ENCODE assay signal across 19 cellular contexts in the genomic region with DNA sequence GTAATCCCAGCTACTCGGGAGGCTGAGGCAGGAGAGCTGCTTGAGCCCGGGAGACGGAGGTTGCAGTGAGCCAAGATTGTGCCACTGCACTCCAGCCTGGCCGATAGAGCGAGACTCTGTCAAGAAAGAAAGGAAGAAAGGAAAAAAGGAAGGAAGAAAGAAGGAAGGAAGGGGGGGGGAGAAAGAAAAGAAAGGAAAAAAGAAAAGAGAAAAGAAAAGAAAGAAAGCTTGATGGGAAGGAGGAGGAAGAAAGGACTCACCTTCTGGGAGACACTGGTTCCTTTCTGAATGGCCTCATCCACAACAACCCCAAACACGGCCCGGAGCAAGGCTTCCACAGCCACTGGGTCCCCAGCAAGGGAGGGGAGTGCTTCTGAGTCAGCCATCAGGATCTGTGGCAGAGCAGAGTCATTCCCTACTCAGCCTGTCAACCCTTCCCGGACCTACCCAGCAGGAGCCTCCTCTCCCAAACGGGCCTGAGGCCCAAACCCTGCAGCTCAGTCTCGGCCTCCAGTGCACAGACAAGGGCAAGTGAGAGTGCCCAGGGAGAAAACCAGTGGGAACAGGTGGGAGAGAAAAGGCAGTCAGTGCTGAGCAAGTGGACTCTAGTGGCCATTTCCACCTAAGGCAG. TPM values are rescaled to one million over a fixed set of nuclear protein-coding genes. Genes with fewer than 3 reads are reported as not detected.
A peak's percentile ranks its signal among the peaks of the same experiment; 100 is the strongest.
DNase-seq lines count a peak whose midpoint lies in the region; ATAC-seq and TF ChIP-seq lines count a peak whose summit lies in the region.
"Had no signal": no experiment of that assay in that cellular context is flagged by ENCODE, and none has a peak within 500 bp of the region (broad histone marks: within the 10 kb centered on the region; RNA-seq: fewer than 3 reads in every experiment).

No MANE protein-coding gene starts in this region.

- H3K27ac ChIP-seq in GM23248 (peak overlapping the region; percentile 61), esophagus muscularis mucosa (replicated peaks in 1 of 4) (peak overlapping the region; percentile 39 to 69 (median 62))
- H3K27ac ChIP-seq: upper lobe of left lung had no signal

- peak; percentile 35; the same call in 2 of the 3 replicates for ATAC-seq in SK-N-SH treated with all-trans-retinoic acid at 6 μM for 48 hours
- ATAC-seq: activated naive CD4-positive, alpha-beta T cell treated with anti-CD3 and anti-CD28 coated beads, Interleukin-2, amount 50 U/mL, for 72 hours; effector memory CD8-positive, alpha-beta T cell had no signal

- no peak overlapping the region for H3K4me3 Mint-ChIP-seq in osteocyte (ENCODE audit: unreplicated experiment)
- H3K4me3 Mint-ChIP-seq in Calu3 (ENCODE audit: low read depth, unreplicated experiment) = no peak overlapping the region
- H3K4me3 Mint-ChIP-seq: CD4-positive, CD25-positive, alpha-beta regulatory T cell; effector memory CD8-positive, alpha-beta T cell had no signal

- peaks cover 21% of the 10 kb centered on the region for H3K36me3 Mint-ChIP-seq in osteocyte (ENCODE audit: unreplicated experiment)
- no peaks in the 10 kb centered on the region for H3K36me3 Mint-ChIP-seq in Calu3 (ENCODE audit: insufficient read depth, unreplicated experiment)
- H3K36me3 Mint-ChIP-seq: activated naive CD4-positive, alpha-beta T cell treated with anti-CD3 and anti-CD28 coated beads, Interleukin-2, amount 50 U/mL, for 72 hours had no signal

- H3K27ac Mint-ChIP-seq in osteocyte (ENCODE audit: unreplicated experiment) (peak overlapping the region; percentile 18), Calu3 (ENCODE audit: unreplicated experiment) (no peak overlapping the region)
- H3K27ac Mint-ChIP-seq: activated naive CD4-positive, alpha-beta T cell treated with anti-CD3 and anti-CD28 coated beads, Interleukin-2, amount 50 U/mL, for 72 hours; CD4-positive, CD25-positive, alpha-beta regulatory T cell had no signal

- peak overlapping the region; percentile 15; the same call in 1 of the 2 replicates for H3K9ac ChIP-seq in GM23248

- H3K4me1 Mint-ChIP-seq in osteocyte (ENCODE audit: unreplicated experiment) (peaks cover 20% of the 10 kb centered on the region), Calu3 (ENCODE audit: low read depth, unreplicated experiment) (peaks cover 8% of the 10 kb centered on the region)

- intact Hi-C loops in esophagus muscularis mucosa (cut with DNase I) (no loop called here), Calu3 (cut with micrococcal nuclease; ENCODE audit: unreplicated experiment) (no loop called here)

- H3K4me3 ChIP-seq in GM23248 (peak overlapping the region; percentile 24; the same call in 1 of the 2 replicates), esophagus muscularis mucosa (no peak overlapping the region)
- H3K4me3 ChIP-seq: breast epithelium, prostate gland, upper lobe of left lung had no signal

- H3K4me1 ChIP-seq in GM23248 (ENCODE audit: insufficient read depth) (peaks cover 42% of the 10 kb centered on the region), esophagus muscularis mucosa (peaks cover 0 to 29% (median 22%) of the 10 kb centered on the region in 4 donors)

- WGBS in GM23248 (ENCODE audit: low coverage in 1 of 2, low lambda C conversion rate in 2 of 2, missing lambda C conversion rate in 2 of 2), 2 experiments = 66 to 73% methylated on average over 10 of the region's 10 CpGs
- WGBS in esophagus muscularis mucosa = 88% methylated on average over 9 of the region's 10 CpGs

- peaks cover 33% of the 10 kb centered on the region for H3F3A ChIP-seq in GM23248 (ENCODE audit: insufficient read depth)

- H4K20me1 ChIP-seq in GM23248 (ENCODE audit: insufficient read depth) = no peaks in the 10 kb centered on the region

- DNase-seq in GM23248 = peak; percentile 81
- DNase-seq in esophagus muscularis mucosa (ENCODE audit: extremely low spot score) = no peak
- DNase-seq in osteocyte (ENCODE audit: extremely low spot score, unreplicated experiment) = no peak
- DNase-seq in occipital lobe (lab: John Stamatoyannopoulos, UW) = no peak
- no peak for DNase-seq in Calu3
- no peak for DNase-seq in amygdala (lab: John Stamatoyannopoulos, UW)
- no peak for DNase-seq in NCI-H774 (lab: John Stamatoyannopoulos, UW)
- DNase-seq: activated CD4-positive, alpha-beta T cell treated with anti-CD3 and anti-CD28 coated beads for 4 hours; CD4-positive, CD25-positive, alpha-beta regulatory T cell; effector memory CD8-positive, alpha-beta T cell; stimulated activated naive CD4-positive, alpha-beta T cell treated with Interleukin-2 at 50 U/mL for 16 hours; upper lobe of left lung had no signal

- in situ Hi-C loops in GM23248 (cut with MboI) = no loop called here

- H2AFZ ChIP-seq in GM23248 = peak overlapping the region; percentile 61

- H3K36me3 ChIP-seq in GM23248 (ENCODE audit: low read depth) (no peaks in the 10 kb centered on the region), esophagus muscularis mucosa (peaks cover 0 to 31% (median 26%) of the 10 kb centered on the region in 4 donors)
- H3K36me3 ChIP-seq: breast epithelium, prostate gland had no signal

- no peaks in the 10 kb centered on the region for H3K27me3 ChIP-seq in GM23248 (replicated peaks; ENCODE audit: insufficient read depth)
- no peaks in the 10 kb centered on the region for H3K27me3 ChIP-seq in esophagus muscularis mucosa
- H3K27me3 ChIP-seq: breast epithelium, upper lobe of left lung had no signal

- H3K9me3 ChIP-seq in GM23248 (ENCODE audit: low read depth) = no peaks in the 10 kb centered on the region
- no peaks in the 10 kb centered on the region for H3K9me3 ChIP-seq in esophagus muscularis mucosa
- H3K9me3 ChIP-seq: breast epithelium, prostate gland, upper lobe of left lung had no signal

- TF ChIP-seq POLR2A in esophagus muscularis mucosa (IDR thresholded peaks at IDR 0.05; ENCODE audit: low read depth) = no peak

- TF ChIP-seq EP300 in esophagus muscularis mucosa (IDR thresholded peaks at IDR 0.05) = no peak

- CTCF ChIA-PET in Calu3 (lab: Charles Lee) = interaction anchor here (0.6 kb wide), 1 partner anchor 101 kb away, joined by 3 read pairs; no protein-coding TSS in a partner anchor

- H3K9me2 ChIP-seq in GM23248 (ENCODE audit: insufficient read depth) = no peaks in the 10 kb centered on the region

- no peaks in the 10 kb centered on the region for H3K9me3 Mint-ChIP-seq in osteocyte (ENCODE audit: unreplicated experiment)
- H3K9me3 Mint-ChIP-seq in Calu3 (ENCODE audit: low read depth, unreplicated experiment) = no peaks in the 10 kb centered on the region
- H3K9me3 Mint-ChIP-seq: activated naive CD4-positive, alpha-beta T cell treated with anti-CD3 and anti-CD28 coated beads, Interleukin-2, amount 50 U/mL, for 72 hours; CD4-positive, CD25-positive, alpha-beta regulatory T cell; effector memory CD8-positive, alpha-beta T cell had no signal

- H3K27me3 Mint-ChIP-seq in osteocyte (ENCODE audit: unreplicated experiment) (no peaks in the 10 kb centered on the region), Calu3 (ENCODE audit: unreplicated experiment) (no peaks in the 10 kb centered on the region)
- H3K27me3 Mint-ChIP-seq: CD4-positive, CD25-positive, alpha-beta regulatory T cell; effector memory CD8-positive, alpha-beta T cell had no signal

- H3K4me2 ChIP-seq in GM23248 (ENCODE audit: unreplicated experiment) = peak overlapping the region; percentile 2

- BruUV-seq in Calu3 (replicated peaks; lab: Mats Ljungman, UMichigan) = no TSS peak

- TF ChIP-seq CTCF in esophagus muscularis mucosa (IDR thresholded peaks at IDR 0.05) = no peak
- no peak for TF ChIP-seq CTCF in osteocyte (IDR thresholded peaks at IDR 0.05)
- TF ChIP-seq CTCF in Calu3 (IDR thresholded peaks at IDR 0.05; ENCODE audit: unreplicated experiment) = no peak

- peaks cover 12% of the 10 kb centered on the region for H3K79me2 ChIP-seq in GM23248 (ENCODE audit: insufficient read depth)

TF ChIP-seq in SK-N-SH treated with all-trans-retinoic acid at 6 μM for 48 hours, 23 proteins besides CTCF, POLR2A, EP300 and RAD21:
- TF ChIP-seq ISL1 (CRISPR knock-in tag; IDR thresholded peaks at IDR 0.05) = no peak
- TF ChIP-seq OSR1 (CRISPR knock-in tag; IDR thresholded peaks at IDR 0.05) = no peak
- TF ChIP-seq ZNF565 (CRISPR knock-in tag; conservative IDR thresholded peaks at IDR 0.05; ENCODE audit: low read depth) = no peak

RNA-seq across cellular contexts. Expression of a gene that starts 7.3 kb away (rescaled TPM):
- 5.1 and 6.5 TPM in 2 replicates for total RNA-seq in GM23248 (2014; rRNA removed; shearing (Covaris generic))
- polyA plus RNA-seq in GM23248 (2016; fragmentation: Nextera tagmentation; extraction: Ambion mirVana) = 2.8 and 3.9 TPM in 2 replicates
- total RNA-seq in esophagus muscularis mucosa (10 to 100 TPM; 12.4 to 19.6 (median 15.3) TPM), osteocyte (39.6 and 55.4 TPM in 2 replicates), occipital lobe (19.7 TPM), Calu3 (2022) (30.3 and 32.7 TPM in 2 replicates)

RNA-seq across cellular contexts. Expression of a gene that starts 7.5 kb away (rescaled TPM):
- 13.4 and 14.2 TPM in 2 replicates for total RNA-seq in GM23248 (2014; rRNA removed; shearing (Covaris generic))
- 6.1 and 8.6 TPM in 2 replicates for polyA plus RNA-seq in GM23248 (2016; fragmentation: Nextera tagmentation; extraction: Ambion mirVana)
- total RNA-seq in esophagus muscularis mucosa (10 to 100 TPM; 10.8 to 27.8 (median 15.0) TPM), osteocyte (45.0 and 47.0 TPM in 2 replicates), occipital lobe (26.0 TPM), Calu3 (2022) (12.2 and 24.0 TPM in 2 replicates)

RNA-seq across cellular contexts. Expression of a gene that starts 33.9 kb away (rescaled TPM):
- 1.4 and 2.4 TPM in 2 replicates for total RNA-seq in GM23248 (2014; rRNA removed; shearing (Covaris generic))
- polyA plus RNA-seq in GM23248 (2016; fragmentation: Nextera tagmentation; extraction: Ambion mirVana) = 0.84 and 1.2 TPM in 2 replicates
- 1 to 10 TPM; 1.1 to 1.8 (median 1.4) TPM for total RNA-seq in esophagus muscularis mucosa
- 0.83 TPM in 1 of 2 replicates, not detected in the other for total RNA-seq in osteocyte
- total RNA-seq in occipital lobe = not detected
- total RNA-seq in Calu3 (2022) = 4.3 and 5.0 TPM in 2 replicates
- total RNA-seq: frontal cortex, LHCN-M2, NCI-H460 had no signal

RNA-seq across cellular contexts. Expression of a gene that starts 58.8 kb away (rescaled TPM):
- 75.3 and 76.6 TPM in 2 replicates for total RNA-seq in GM23248 (2014; rRNA removed; shearing (Covaris generic))
- polyA plus RNA-seq in GM23248 (2016; fragmentation: Nextera tagmentation; extraction: Ambion mirVana) = 116 and 118 TPM in 2 replicates
- 10 to 100 TPM; 10.3 to 26.1 (median 22.9) TPM for total RNA-seq in esophagus muscularis mucosa
- 31.6 and 34.9 TPM in 2 replicates for total RNA-seq in osteocyte
- 7.6 TPM for total RNA-seq in occipital lobe
- 36.7 and 43.0 TPM in 2 replicates for total RNA-seq in Calu3 (2022)
